9 cellular contexts compared by ENCODE assay signal in the genomic region with DNA sequence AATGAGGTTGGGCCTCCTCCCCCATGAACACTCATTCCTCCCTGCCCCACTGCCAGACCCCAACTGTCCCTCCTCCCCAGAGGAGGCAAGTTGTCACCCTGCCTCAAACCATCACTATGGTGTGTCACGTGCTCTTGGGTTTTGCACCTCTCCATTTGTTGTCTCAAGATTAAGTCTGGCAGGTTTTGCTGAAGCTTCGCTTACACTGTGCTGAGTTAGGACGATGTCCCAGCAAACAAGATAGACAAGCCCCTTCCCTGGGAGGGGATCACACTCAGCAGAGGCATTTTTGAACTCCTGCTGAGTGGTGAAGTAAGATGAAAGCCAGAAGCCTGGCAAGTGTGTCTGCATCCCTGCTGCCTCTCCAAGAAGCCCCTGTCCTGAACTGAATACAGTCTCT.
"Had no signal": no experiment of that assay in that cellular context is flagged by ENCODE, and none has a peak within 500 bp of the region (broad histone marks: within the 10 kb centered on the region; RNA-seq: fewer than 3 reads in every experiment).

No MANE protein-coding gene starts in this region.

- H3K36me3 ChIP-seq: HAP-1 had no signal

- H2AFZ ChIP-seq: GM23248 had no signal

- H3K9ac ChIP-seq: GM23248 had no signal

- H3K4me3 ChIP-seq: GM23248, HAP-1 had no signal

- H3K27ac ChIP-seq: GM23248, HL-60 had no signal

- ATAC-seq: HCT116, HepG2 had no signal

- H3K4me1 ChIP-seq: HAP-1 had no signal

- DNase-seq: GM23248, GOT3, H7, HFFc6, KBM-7 had no signal

- H3K9me3 ChIP-seq: HAP-1 had no signal
